ENCODE assay signal across 27 cellular contexts in genomic region chr7:375901-376305, GRCh38.
DNase-seq lines count a peak whose midpoint lies in the region; ATAC-seq and TF ChIP-seq lines count a peak whose summit lies in the region.
"Had no signal": no experiment of that assay in that cellular context is flagged by ENCODE, and none has a peak within 500 bp of the region (broad histone marks: within the 10 kb centered on the region; RNA-seq: fewer than 3 reads in every experiment).

No MANE protein-coding gene starts in this region.

- intact Hi-C loops in activated CD8-positive, alpha-beta T cell treated with anti-CD3 and anti-CD28 coated beads for 36 hours (cut with micrococcal nuclease): no loop called here

- peaks cover 5% of the 10 kb centered on the region for H3K4me1 Mint-ChIP-seq in activated T-cell treated with anti-CD3 and anti-CD28 coated beads, Interleukin-2, amount 50 U/mL, for 4 hours (ENCODE audit: low read depth)
- peaks cover 8% of the 10 kb centered on the region for H3K4me1 Mint-ChIP-seq in activated CD8-positive, alpha-beta T cell treated with anti-CD3 and anti-CD28 coated beads for 36 hours (ENCODE audit: low read depth)

- H3K4me2 ChIP-seq in BLaER1 (peak overlapping the region; percentile 97), osteoblast (ENCODE audit: insufficient read depth, low read length) (no peak overlapping the region)

- no peak overlapping the region for H2AFZ ChIP-seq in osteoblast (ENCODE audit: low read length)

- POLR2A ChIA-PET in activated CD8-positive, alpha-beta T cell treated with anti-CD3 and anti-CD28 coated beads for 36 hours (lab: Charles Lee): no interaction called here

- no peak for ATAC-seq in activated T-cell treated with anti-CD3 and anti-CD28 coated beads, Interleukin-2, amount 50 U/mL, for 4 hours
- ATAC-seq in RWPE2 (ENCODE audit: low read depth) (no peak), HG02642 (IDR thresholded peaks at IDR 0.05; ENCODE audit: poor library complexity, unreplicated experiment) (no peak)
- ATAC-seq in activated CD8-positive, alpha-beta T cell treated with anti-CD3 and anti-CD28 coated beads for 36 hours: no peak
- ATAC-seq: HCT116, left lung, natural killer cell, pancreas, T-helper 17 cell had no signal

- H3K9me3 ChIP-seq in BLaER1 (no peaks in the 10 kb centered on the region), RWPE2 (ENCODE audit: severe bottlenecking) (no peaks in the 10 kb centered on the region), osteoblast (ENCODE audit: low read depth, low read length) (no peaks in the 10 kb centered on the region)
- H3K9me3 ChIP-seq: adrenal gland, left lung, pancreas, Peyer's patch had no signal

- H3K36me3 Mint-ChIP-seq in activated T-cell treated with anti-CD3 and anti-CD28 coated beads, Interleukin-2, amount 50 U/mL, for 4 hours (ENCODE audit: insufficient read depth): no peaks in the 10 kb centered on the region
- no peaks in the 10 kb centered on the region for H3K36me3 Mint-ChIP-seq in activated CD8-positive, alpha-beta T cell treated with anti-CD3 and anti-CD28 coated beads for 36 hours (ENCODE audit: low read depth)
- H3K36me3 Mint-ChIP-seq: natural killer cell had no signal

- CTCF ChIA-PET in activated CD8-positive, alpha-beta T cell treated with anti-CD3 and anti-CD28 coated beads for 36 hours (lab: Charles Lee): no interaction called here

- no peaks in the 10 kb centered on the region for H3K9me3 Mint-ChIP-seq in activated T-cell treated with anti-CD3 and anti-CD28 coated beads, Interleukin-2, amount 50 U/mL, for 4 hours
- H3K9me3 Mint-ChIP-seq in activated CD8-positive, alpha-beta T cell treated with anti-CD3 and anti-CD28 coated beads for 36 hours: no peaks in the 10 kb centered on the region
- H3K9me3 Mint-ChIP-seq: natural killer cell had no signal

- TF ChIP-seq CTCF in RWPE2 (IDR thresholded peaks at IDR 0.05; ENCODE audit: poor library complexity, severe bottlenecking) (no peak), osteoblast (IDR thresholded peaks at IDR 0.05; ENCODE audit: extremely low read depth, low read depth, low read length) (no peak), GM20000 (IDR thresholded peaks at IDR 0.05; ENCODE audit: extremely low read depth, missing control alignments) (no peak)
- no peak for TF ChIP-seq CTCF in activated CD8-positive, alpha-beta T cell treated with anti-CD3 and anti-CD28 coated beads for 36 hours (IDR thresholded peaks at IDR 0.05)

- H3K4me3 ChIP-seq in BLaER1: no peak overlapping the region
- no peak overlapping the region for H3K4me3 ChIP-seq in RWPE2 (ENCODE audit: severe bottlenecking)
- no peak overlapping the region for H3K4me3 ChIP-seq in osteoblast (ENCODE audit: insufficient read depth, low read length)
- H3K4me3 ChIP-seq: adrenal gland, left lung, pancreas, Peyer's patch had no signal

- H3K27me3 ChIP-seq in BLaER1: peaks cover 7% of the 10 kb centered on the region
- H3K27me3 ChIP-seq in RWPE2 (ENCODE audit: insufficient read depth, poor library complexity, severe bottlenecking): no peaks in the 10 kb centered on the region
- peaks cover 18% of the 10 kb centered on the region for H3K27me3 ChIP-seq in osteoblast (ENCODE audit: insufficient read depth, low read length)
- H3K27me3 ChIP-seq: pancreas, Peyer's patch had no signal

- no peaks in the 10 kb centered on the region for H3K27me3 Mint-ChIP-seq in activated T-cell treated with anti-CD3 and anti-CD28 coated beads, Interleukin-2, amount 50 U/mL, for 4 hours (ENCODE audit: low read depth)
- H3K27me3 Mint-ChIP-seq in activated CD8-positive, alpha-beta T cell treated with anti-CD3 and anti-CD28 coated beads for 36 hours: no peaks in the 10 kb centered on the region
- H3K27me3 Mint-ChIP-seq: T-helper 17 cell had no signal

- no peak overlapping the region for H3K4me3 Mint-ChIP-seq in activated T-cell treated with anti-CD3 and anti-CD28 coated beads, Interleukin-2, amount 50 U/mL, for 4 hours
- H3K4me3 Mint-ChIP-seq in activated CD8-positive, alpha-beta T cell treated with anti-CD3 and anti-CD28 coated beads for 36 hours: no peak overlapping the region
- H3K4me3 Mint-ChIP-seq: natural killer cell, T-helper 17 cell had no signal

- no peak overlapping the region for H3K27ac Mint-ChIP-seq in activated CD8-positive, alpha-beta T cell treated with anti-CD3 and anti-CD28 coated beads for 36 hours
- H3K27ac Mint-ChIP-seq: natural killer cell, T-helper 17 cell had no signal

- H3K9ac ChIP-seq in BLaER1: no peak overlapping the region

- H3K36me3 ChIP-seq in BLaER1 (no peaks in the 10 kb centered on the region), RWPE2 (ENCODE audit: low read depth) (no peaks in the 10 kb centered on the region), osteoblast (ENCODE audit: insufficient read depth, low read length) (no peaks in the 10 kb centered on the region)
- H3K36me3 ChIP-seq: adrenal gland, brain microvascular endothelial cell, left lung, pancreas, Peyer's patch had no signal

- H3K79me2 ChIP-seq in osteoblast (ENCODE audit: insufficient read depth, low read length): no peaks in the 10 kb centered on the region

- peak; percentile 4 for DNase-seq in activated T-cell treated with anti-CD3 and anti-CD28 coated beads, Interleukin-2, amount 50 U/mL, for 4 hours
- DNase-seq in activated T-cell treated with anti-CD3 and anti-CD28 coated beads for 4 hours (no peak), RWPE2 (ENCODE audit: low spot score) (peak; percentile 47), osteoblast (ENCODE audit: insufficient read length, low spot score, missing footprints) (peak; percentile 82), GM20000 (ENCODE audit: low spot score) (no peak)
- no peak for DNase-seq in activated CD8-positive, alpha-beta T cell treated with anti-CD3 and anti-CD28 coated beads for 36 hours
- DNase-seq: activated effector memory CD4-positive, alpha-beta T cell treated with Interleukin-2 at 50 U/mL for 16 hours; brain microvascular endothelial cell; C1 segment of cervical spinal cord; effector memory CD4-positive, alpha-beta T cell; EL; erythroblast; foreskin fibroblast; Kasumi-1; NCI-H187 treated with DMSO at 0.1 percent for 48 hours; NCI-H526 treated with DMSO at 0.1 percent for 48 hours; substantia nigra had no signal

- H3K4me1 ChIP-seq in BLaER1 (peaks cover 98% of the 10 kb centered on the region), RWPE2 (ENCODE audit: insufficient read depth, poor library complexity, severe bottlenecking) (no peaks in the 10 kb centered on the region), osteoblast (ENCODE audit: insufficient read depth, low read length) (no peaks in the 10 kb centered on the region)
- H3K4me1 ChIP-seq: adrenal gland had no signal

- H3K27ac ChIP-seq in BLaER1 (no peak overlapping the region), RWPE2 (ENCODE audit: poor library complexity, severe bottlenecking) (no peak overlapping the region), osteoblast (ENCODE audit: low read depth, low read length) (no peak overlapping the region)
- H3K27ac ChIP-seq: adrenal gland, brain microvascular endothelial cell, HL-60, left lung, pancreas, Peyer's patch had no signal

- H4K20me1 ChIP-seq in BLaER1 (no peaks in the 10 kb centered on the region), osteoblast (ENCODE audit: insufficient read depth, low read length) (no peaks in the 10 kb centered on the region)

Comparison
In these comparisons a context has a peak if more than half of its experiments do, and no peak if none do; other contexts are left out.
1. DNase-seq: peak in activated T-cell treated with anti-CD3 and anti-CD28 coated beads, Interleukin-2, amount 50 U/mL, for 4 hours (single experiment), RWPE2 (single experiment) and osteoblast (single experiment); none in activated T-cell treated with anti-CD3 and anti-CD28 coated beads for 4 hours (single experiment), GM20000 (single experiment) and activated CD8-positive, alpha-beta T cell treated with anti-CD3 and anti-CD28 coated beads for 36 hours (single experiment).